In the genomic region with DNA sequence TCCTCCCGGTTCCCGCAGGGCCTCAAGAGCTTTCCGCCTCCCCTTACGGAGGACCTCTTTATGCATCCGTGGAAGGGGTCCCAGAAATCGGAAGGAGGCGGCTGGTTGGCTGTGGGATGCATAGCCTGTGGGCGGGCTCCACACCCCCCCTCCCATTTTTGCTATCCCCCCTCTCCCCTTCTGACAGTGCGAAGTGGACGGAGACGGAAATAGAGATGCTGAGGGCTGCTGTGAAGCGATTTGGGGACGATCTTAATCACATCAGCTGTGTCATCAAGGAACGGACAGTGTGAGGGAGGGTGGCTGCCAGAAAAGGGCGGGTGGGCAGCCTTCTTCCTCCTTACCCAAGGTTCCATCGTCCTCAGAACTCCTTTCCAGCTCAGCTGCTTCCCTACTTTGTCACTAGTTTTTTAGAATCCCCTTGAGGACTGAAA, we compare ENCODE assay signal across 8 cellular contexts. TPM values are rescaled to one million over a fixed set of nuclear protein-coding genes. Genes with fewer than 3 reads are reported as not detected.
A peak's percentile ranks its signal among the peaks of the same experiment; 100 is the strongest.
DNase-seq lines count a peak whose midpoint lies in the region; ATAC-seq and TF ChIP-seq lines count a peak whose summit lies in the region.

No MANE protein-coding gene starts in this region.

- H3K9me3 Mint-ChIP-seq in CD8-positive, alpha-beta memory T cell, result no peaks in the 10 kb centered on the region
- no peaks in the 10 kb centered on the region for H3K9me3 Mint-ChIP-seq in effector memory CD8-positive, alpha-beta T cell

- H3K27me3 ChIP-seq in CD8-positive, alpha-beta memory T cell (ENCODE audit: insufficient read depth, low read length, poor library complexity, severe bottlenecking), result no peaks in the 10 kb centered on the region
- H3K27me3 ChIP-seq in Peyer's patch (no peaks in the 10 kb centered on the region), osteoblast (ENCODE audit: insufficient read depth, low read length) (no peaks in the 10 kb centered on the region)

- peak in 1 of 5 donors; percentile 41 for DNase-seq in CD8-positive, alpha-beta memory T cell
- DNase-seq in Peyer's patch (peak in 1 of 3 donors; percentile 54), osteoblast (ENCODE audit: insufficient read length, low spot score, missing footprints) (peak; percentile 82), NCI-H1105 (lab: John Stamatoyannopoulos, UW) (no peak)
- DNase-seq in effector memory CD8-positive, alpha-beta T cell, result no peak

- peak overlapping the region; percentile 97 to 100 (median 99) for H3K27ac Mint-ChIP-seq in CD8-positive, alpha-beta memory T cell
- H3K27ac Mint-ChIP-seq in effector memory CD8-positive, alpha-beta T cell, result peak overlapping the region; percentile 97 to 100

- TF ChIP-seq CTCF in Peyer's patch (IDR thresholded peaks at IDR 0.05) (no peak), osteoblast (IDR thresholded peaks at IDR 0.05; ENCODE audit: extremely low read depth, low read depth, low read length) (no peak)

- H3K27ac ChIP-seq in CD8-positive, alpha-beta memory T cell (ENCODE audit: low read depth, low read length), result peak overlapping the region; percentile 100
- H3K27ac ChIP-seq in Peyer's patch (peak overlapping the region; percentile 92 to 98 (median 96)), osteoblast (ENCODE audit: low read depth, low read length) (peak overlapping the region; percentile 97)

- peaks cover 54% of the 10 kb centered on the region for H3K4me1 ChIP-seq in CD8-positive, alpha-beta memory T cell (ENCODE audit: insufficient read depth, low read length)
- peaks cover 4 to 52% (median 24%) of the 10 kb centered on the region in 4 donors for H3K4me1 ChIP-seq in Peyer's patch
- H3K4me1 ChIP-seq in osteoblast (ENCODE audit: insufficient read depth, low read length), result peaks cover 61% of the 10 kb centered on the region

- ATAC-seq in effector memory CD8-positive, alpha-beta T cell (replicated peaks), result no peak
- ATAC-seq in GM18519 (IDR thresholded peaks at IDR 0.05; ENCODE audit: low FRiP score, unreplicated experiment) (no peak), HG03039 (IDR thresholded peaks at IDR 0.05; ENCODE audit: unreplicated experiment) (no peak), GM18868 (IDR thresholded peaks at IDR 0.05; ENCODE audit: unreplicated experiment) (no peak)

- peaks cover 0 to 1% of the 10 kb centered on the region in 2 donors for H3K27me3 Mint-ChIP-seq in CD8-positive, alpha-beta memory T cell
- H3K27me3 Mint-ChIP-seq in effector memory CD8-positive, alpha-beta T cell, result no peaks in the 10 kb centered on the region

- CTCF ChIA-PET in CD8-positive, alpha-beta memory T cell (lab: Charles Lee), result interaction anchor here (0.7 to 4.8 kb wide), 5 partner anchors 11 to 105 kb away, joined by 4 to 17 read pairs (median 6); no protein-coding TSS in a partner anchor

- peak overlapping the region; percentile 86 for H3K4me2 ChIP-seq in osteoblast (ENCODE audit: insufficient read depth, low read length)

- H3K79me2 ChIP-seq in osteoblast (ENCODE audit: insufficient read depth, low read length), result peaks cover 48% of the 10 kb centered on the region

- peak overlapping the region; percentile 91 for H3K4me3 ChIP-seq in CD8-positive, alpha-beta memory T cell (ENCODE audit: low read length)
- H3K4me3 ChIP-seq in Peyer's patch (peak overlapping the region; percentile 65 to 88 (median 78)), osteoblast (ENCODE audit: insufficient read depth, low read length) (peak overlapping the region; percentile 81)

- H3K4me3 Mint-ChIP-seq in CD8-positive, alpha-beta memory T cell, result peak overlapping the region; percentile 92 to 98 (median 95)
- H3K4me3 Mint-ChIP-seq in effector memory CD8-positive, alpha-beta T cell, result peak overlapping the region; percentile 86 to 97

- POLR2A ChIA-PET in CD8-positive, alpha-beta memory T cell (lab: Charles Lee), result interaction anchor here (1.0 to 1.2 kb wide), 3 partner anchors 8 to 364 kb away, joined by 3 to 8 read pairs (median 7); a partner anchor contains a TSS

- peaks cover 3% of the 10 kb centered on the region for H4K20me1 ChIP-seq in osteoblast (ENCODE audit: insufficient read depth, low read length)

- H2AFZ ChIP-seq in osteoblast (ENCODE audit: low read length), result peak overlapping the region; percentile 92

- peaks cover 0 to 42% (median 3%) of the 10 kb centered on the region in 3 donors for H3K36me3 Mint-ChIP-seq in CD8-positive, alpha-beta memory T cell
- H3K36me3 Mint-ChIP-seq in effector memory CD8-positive, alpha-beta T cell (ENCODE audit: insufficient read depth), result peaks cover 61% of the 10 kb centered on the region

- H3K4me1 Mint-ChIP-seq in CD8-positive, alpha-beta memory T cell, result peaks cover 58 to 71% (median 65%) of the 10 kb centered on the region in 3 donors
- peaks cover 51 to 61% of the 10 kb centered on the region in 2 donors for H3K4me1 Mint-ChIP-seq in effector memory CD8-positive, alpha-beta T cell (ENCODE audit: low read depth in 2 of 2)

- no peaks in the 10 kb centered on the region for H3K9me3 ChIP-seq in CD8-positive, alpha-beta memory T cell (ENCODE audit: low read length)
- H3K9me3 ChIP-seq in Peyer's patch (no peaks in the 10 kb centered on the region), osteoblast (ENCODE audit: low read depth, low read length) (no peaks in the 10 kb centered on the region)

- H3K36me3 ChIP-seq in CD8-positive, alpha-beta memory T cell (ENCODE audit: insufficient read depth, low read length), result no peaks in the 10 kb centered on the region
- H3K36me3 ChIP-seq in Peyer's patch (no peaks in the 10 kb centered on the region), osteoblast (ENCODE audit: insufficient read depth, low read length) (peaks cover 11% of the 10 kb centered on the region)

- TF ChIP-seq POLR2A in Peyer's patch (IDR thresholded peaks at IDR 0.05), result no peak

RNA-seq across cellular contexts. Expression of a gene that starts 3.2 kb away (rescaled TPM):
- 100 to 1,000 TPM; 160 to 169 TPM for total RNA-seq in CD8-positive, alpha-beta memory T cell
- 795 TPM for polyA plus RNA-seq in CD8-positive, alpha-beta memory T cell
- total RNA-seq in Peyer's patch (100 to 1,000 TPM in 2 of 4 donors, 10 to 100 TPM in 2; 56.9 to 138 (median 109) TPM), osteoblast (37.3 and 38.9 TPM in 2 replicates)

RNA-seq across cellular contexts. Expression of a gene that starts 7.2 kb away (rescaled TPM):
- under 1 TPM; 0.24 to 0.59 TPM for total RNA-seq in CD8-positive, alpha-beta memory T cell
- polyA plus RNA-seq in CD8-positive, alpha-beta memory T cell, result 0.09 TPM
- 1 to 10 TPM in 2 of 4 donors, under 1 TPM in 2; 0.57 to 9.9 (median 1.4) TPM for total RNA-seq in Peyer's patch
- total RNA-seq in osteoblast, result not detected in 2 replicates

RNA-seq across cellular contexts. Expression of a gene that starts 19.8 kb away (rescaled TPM):
- total RNA-seq in CD8-positive, alpha-beta memory T cell, result not detected
- polyA plus RNA-seq in CD8-positive, alpha-beta memory T cell, result 0.47 TPM
- not detected for total RNA-seq in Peyer's patch
- total RNA-seq in osteoblast, result not detected in 2 replicates

RNA-seq across cellular contexts. Expression of a gene that starts 20.2 kb away (rescaled TPM):
- total RNA-seq in CD8-positive, alpha-beta memory T cell, result 1 to 10 TPM; 7.7 to 8.1 TPM
- 1.4 TPM for polyA plus RNA-seq in CD8-positive, alpha-beta memory T cell
- total RNA-seq in Peyer's patch, result 10 to 100 TPM in 1 of 4 donors, 1 to 10 TPM in 3; 7.5 to 16.4 (median 8.8) TPM
- 1.2 and 1.4 TPM in 2 replicates for total RNA-seq in osteoblast

RNA-seq across cellular contexts. Expression of a gene that starts 28.3 kb away (rescaled TPM):
- total RNA-seq in CD8-positive, alpha-beta memory T cell, result 1 to 10 TPM; 1.3 to 1.8 TPM
- 1.6 TPM for polyA plus RNA-seq in CD8-positive, alpha-beta memory T cell
- total RNA-seq in Peyer's patch (1 to 10 TPM in 1 of 4 donors, under 1 TPM in 1, not detected in 2; 0.94 to 1.1 TPM), osteoblast (0.29 and 0.36 TPM in 2 replicates)
